24 cellular contexts compared by ENCODE assay signal in genomic region chr14:39251547-39251946, GRCh38.
"Had no signal": no experiment of that assay in that cellular context is flagged by ENCODE, and none has a peak within 500 bp of the region (broad histone marks: within the 10 kb centered on the region; RNA-seq: fewer than 3 reads in every experiment).

No MANE protein-coding gene starts in this region.

- ATAC-seq: effector memory CD8-positive, alpha-beta T cell; esophagus mucosa; heart right ventricle; left cardiac atrium; lower lobe of right lung; mucosa of descending colon had no signal

- FAIRE-seq: endometrium, keratinocyte had no signal

- H3K4me3 ChIP-seq: colonic mucosa, esophagus squamous epithelium, heart right ventricle, left ventricle myocardium inferior, lower lobe of right lung, mucosa of descending colon had no signal

- H3K9me3 ChIP-seq: colonic mucosa, esophagus squamous epithelium, lower lobe of right lung, mucosa of descending colon had no signal

- H3K36me3 ChIP-seq: colonic mucosa, esophagus squamous epithelium, heart right ventricle, left ventricle myocardium inferior, lower lobe of right lung had no signal

- H3K27ac ChIP-seq: colonic mucosa, epithelial cell of prostate, esophagus squamous epithelium, heart right ventricle, left ventricle myocardium inferior, lower lobe of right lung had no signal

- H3K27me3 ChIP-seq: colonic mucosa, esophagus squamous epithelium had no signal

- DNase-seq: cerebellar nuclear complex; colonic mucosa; cortex of kidney; effector CD8-positive, alpha-beta T cell; effector memory CD8-positive, alpha-beta T cell; endodermal cell; erythroblast; esophagus squamous epithelium; foreskin fibroblast; glutamatergic neuron; head of caudate nucleus; heart right ventricle; hippocampal formation; immature natural killer cell; left cardiac atrium; left ventricle myocardium inferior; lower lobe of right lung; mesenchymal stem cell; mucosa of descending colon; naive B cell had no signal

- H3K4me1 ChIP-seq: colonic mucosa, esophagus squamous epithelium, heart right ventricle, left ventricle myocardium inferior, lower lobe of right lung had no signal
